1 cellular context compared by ENCODE assay signal in genomic region chr1:109282952-109283747, GRCh38.
TF ChIP-seq lines count a peak whose summit lies in the region.

Gene PSRC1, minus strand, starts transcription at chr1:109283145.

TF ChIP-seq in HepG2, 621 proteins besides CTCF, POLR2A, EP300 and RAD21 (continued from another document and continues in another):
- TF ChIP-seq, protein P1, sequence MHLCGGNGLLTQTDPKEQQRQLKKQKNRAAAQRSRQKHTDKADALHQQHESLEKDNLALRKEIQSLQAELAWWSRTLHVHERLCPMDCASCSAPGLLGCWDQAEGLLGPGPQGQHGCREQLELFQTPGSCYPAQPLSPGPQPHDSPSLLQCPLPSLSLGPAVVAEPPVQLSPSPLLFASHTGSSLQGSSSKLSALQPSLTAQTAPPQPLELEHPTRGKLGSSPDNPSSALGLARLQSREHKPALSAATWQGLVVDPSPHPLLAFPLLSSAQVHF (CRISPR knock-in tag; IDR thresholded peaks at IDR 0.05): peak; percentile 81
- TF ChIP-seq ZNF225 (CRISPR knock-in tag; IDR thresholded peaks at IDR 0.05): peak; percentile 71; the same call in 1 of the 2 replicates
- peak; percentile 45; the same call in 1 of the 2 replicates for TF ChIP-seq MEF2D (CRISPR knock-in tag; IDR thresholded peaks at IDR 0.05)
- no peak for TF ChIP-seq MYNN (CRISPR knock-in tag; IDR thresholded peaks at IDR 0.05; ENCODE audit: low read depth)
- peak; percentile 51 for TF ChIP-seq AGO2 (optimal IDR thresholded peaks at IDR 0.05; ENCODE audit: low read depth, low read length)
- TF ChIP-seq CCAR2 (optimal IDR thresholded peaks at IDR 0.05; ENCODE audit: low read depth, low read length): no peak
- TF ChIP-seq ZNF383 (CRISPR knock-in tag; IDR thresholded peaks at IDR 0.05; ENCODE audit: borderline replicate concordance): no peak
- TF ChIP-seq, protein P2, sequence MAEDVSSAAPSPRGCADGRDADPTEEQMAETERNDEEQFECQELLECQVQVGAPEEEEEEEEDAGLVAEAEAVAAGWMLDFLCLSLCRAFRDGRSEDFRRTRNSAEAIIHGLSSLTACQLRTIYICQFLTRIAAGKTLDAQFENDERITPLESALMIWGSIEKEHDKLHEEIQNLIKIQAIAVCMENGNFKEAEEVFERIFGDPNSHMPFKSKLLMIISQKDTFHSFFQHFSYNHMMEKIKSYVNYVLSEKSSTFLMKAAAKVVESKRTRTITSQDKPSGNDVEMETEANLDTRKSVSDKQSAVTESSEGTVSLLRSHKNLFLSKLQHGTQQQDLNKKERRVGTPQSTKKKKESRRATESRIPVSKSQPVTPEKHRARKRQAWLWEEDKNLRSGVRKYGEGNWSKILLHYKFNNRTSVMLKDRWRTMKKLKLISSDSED (CRISPR knock-in tag; IDR thresholded peaks at IDR 0.05): no peak
- 0 out of 2 replicates have a peak, but pooled peaks have one; percentile 42 for TF ChIP-seq ZNF605 (CRISPR knock-in tag; IDR thresholded peaks at IDR 0.05)
- no peak for TF ChIP-seq ZNF12 (CRISPR knock-in tag; IDR thresholded peaks at IDR 0.05)
- TF ChIP-seq TARDBP (CRISPR knock-in tag; IDR thresholded peaks at IDR 0.05): peak; percentile 79
- TF ChIP-seq SOX5 (CRISPR knock-in tag; IDR thresholded peaks at IDR 0.05; ENCODE audit: borderline replicate concordance): peak; percentile 29; the same call in 1 of the 2 replicates
- no peak for TF ChIP-seq TBP (CRISPR knock-in tag; IDR thresholded peaks at IDR 0.05)
- no peak for TF ChIP-seq LCORL (IDR thresholded peaks at IDR 0.05)
- TF ChIP-seq LCORL (CRISPR knock-in tag; IDR thresholded peaks at IDR 0.05): peak; percentile 39; the same call in 1 of the 2 replicates
- TF ChIP-seq KAT7 (CRISPR knock-in tag; IDR thresholded peaks at IDR 0.05; ENCODE audit: borderline replicate concordance): peak; percentile 90; the same call in 1 of the 2 replicates
- TF ChIP-seq, protein P3, sequence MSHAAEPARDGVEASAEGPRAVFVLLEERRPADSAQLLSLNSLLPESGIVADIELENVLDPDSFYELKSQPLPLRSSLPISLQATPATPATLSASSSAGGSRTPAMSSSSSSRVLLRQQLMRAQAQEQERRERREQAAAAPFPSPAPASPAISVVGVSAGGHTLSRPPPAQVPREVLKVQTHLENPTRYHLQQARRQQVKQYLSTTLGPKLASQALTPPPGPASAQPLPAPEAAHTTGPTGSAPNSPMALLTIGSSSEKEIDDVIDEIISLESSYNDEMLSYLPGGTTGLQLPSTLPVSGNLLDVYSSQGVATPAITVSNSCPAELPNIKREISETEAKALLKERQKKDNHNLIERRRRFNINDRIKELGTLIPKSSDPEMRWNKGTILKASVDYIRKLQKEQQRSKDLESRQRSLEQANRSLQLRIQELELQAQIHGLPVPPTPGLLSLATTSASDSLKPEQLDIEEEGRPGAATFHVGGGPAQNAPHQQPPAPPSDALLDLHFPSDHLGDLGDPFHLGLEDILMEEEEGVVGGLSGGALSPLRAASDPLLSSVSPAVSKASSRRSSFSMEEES (CRISPR knock-in tag; IDR thresholded peaks at IDR 0.05): peak; percentile 40; the same call in 1 of the 2 replicates
- peak; percentile 72; the same call in 1 of the 2 replicates for TF ChIP-seq HIVEP1 (CRISPR knock-in tag; IDR thresholded peaks at IDR 0.05)
- peak; percentile 75; the same call in 1 of the 2 replicates for TF ChIP-seq ZNF878 (CRISPR knock-in tag; IDR thresholded peaks at IDR 0.05)
- TF ChIP-seq SRF (IDR thresholded peaks at IDR 0.05; ENCODE audit: low read depth, low read length): no peak
- TF ChIP-seq, protein P4, sequence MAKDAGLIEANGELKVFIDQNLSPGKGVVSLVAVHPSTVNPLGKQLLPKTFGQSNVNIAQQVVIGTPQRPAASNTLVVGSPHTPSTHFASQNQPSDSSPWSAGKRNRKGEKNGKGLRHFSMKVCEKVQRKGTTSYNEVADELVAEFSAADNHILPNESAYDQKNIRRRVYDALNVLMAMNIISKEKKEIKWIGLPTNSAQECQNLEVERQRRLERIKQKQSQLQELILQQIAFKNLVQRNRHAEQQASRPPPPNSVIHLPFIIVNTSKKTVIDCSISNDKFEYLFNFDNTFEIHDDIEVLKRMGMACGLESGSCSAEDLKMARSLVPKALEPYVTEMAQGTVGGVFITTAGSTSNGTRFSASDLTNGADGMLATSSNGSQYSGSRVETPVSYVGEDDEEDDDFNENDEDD (CRISPR knock-in tag; IDR thresholded peaks at IDR 0.05; ENCODE audit: borderline replicate concordance): peak; percentile 75; the same call in 1 of the 2 replicates
- TF ChIP-seq NPAS2 (CRISPR knock-in tag; IDR thresholded peaks at IDR 0.05; ENCODE audit: borderline replicate concordance): no peak
- TF ChIP-seq ZBTB2 (CRISPR knock-in tag; IDR thresholded peaks at IDR 0.05; ENCODE audit: low read depth): peak; percentile 94
- peak; percentile 81 for TF ChIP-seq PHF8 (CRISPR knock-in tag; IDR thresholded peaks at IDR 0.05)
- no peak for TF ChIP-seq REXO4 (CRISPR knock-in tag; IDR thresholded peaks at IDR 0.05; ENCODE audit: borderline replicate concordance)
- peak; percentile 57; the same call in 1 of the 2 replicates for TF ChIP-seq AFF4 (CRISPR knock-in tag; IDR thresholded peaks at IDR 0.05)
- TF ChIP-seq NR3C1 (CRISPR knock-in tag; IDR thresholded peaks at IDR 0.05): no peak
- TF ChIP-seq ZBTB1 (CRISPR knock-in tag; IDR thresholded peaks at IDR 0.05; ENCODE audit: borderline replicate concordance): peak; percentile 57; the same call in 1 of the 2 replicates
- TF ChIP-seq ARHGAP35 (CRISPR knock-in tag; IDR thresholded peaks at IDR 0.05; ENCODE audit: borderline replicate concordance): peak; percentile 29; the same call in 1 of the 2 replicates
- peak; percentile 71 for TF ChIP-seq ZNF331 (CRISPR knock-in tag; IDR thresholded peaks at IDR 0.05)
- peak; percentile 86 for TF ChIP-seq ZMYM4 (CRISPR knock-in tag; IDR thresholded peaks at IDR 0.05)
- TF ChIP-seq ZNF580 (CRISPR knock-in tag; IDR thresholded peaks at IDR 0.05; ENCODE audit: borderline replicate concordance, low read depth): peak; percentile 87; the same call in 1 of the 2 replicates
- TF ChIP-seq ZIK1 (CRISPR knock-in tag; IDR thresholded peaks at IDR 0.05; ENCODE audit: borderline replicate concordance, low read depth): no peak
- peak; percentile 49 for TF ChIP-seq FOXO1 (CRISPR knock-in tag; IDR thresholded peaks at IDR 0.05)
- no peak for TF ChIP-seq HNRNPH1 (optimal IDR thresholded peaks at IDR 0.05; ENCODE audit: low read depth, low read length)
- TF ChIP-seq ZNF788 (CRISPR knock-in tag; IDR thresholded peaks at IDR 0.05; ENCODE audit: borderline replicate concordance): peak; percentile 86; the same call in 1 of the 2 replicates
- TF ChIP-seq MED13 (CRISPR knock-in tag; IDR thresholded peaks at IDR 0.05): 0 out of 2 replicates have a peak, but pooled peaks have one; percentile 80
- TF ChIP-seq ZNF709 (CRISPR knock-in tag; IDR thresholded peaks at IDR 0.05): no peak; the same call in 1 of the 2 replicates
- TF ChIP-seq ZGPAT (CRISPR knock-in tag; IDR thresholded peaks at IDR 0.05): peak; percentile 86
- TF ChIP-seq, protein P5, sequence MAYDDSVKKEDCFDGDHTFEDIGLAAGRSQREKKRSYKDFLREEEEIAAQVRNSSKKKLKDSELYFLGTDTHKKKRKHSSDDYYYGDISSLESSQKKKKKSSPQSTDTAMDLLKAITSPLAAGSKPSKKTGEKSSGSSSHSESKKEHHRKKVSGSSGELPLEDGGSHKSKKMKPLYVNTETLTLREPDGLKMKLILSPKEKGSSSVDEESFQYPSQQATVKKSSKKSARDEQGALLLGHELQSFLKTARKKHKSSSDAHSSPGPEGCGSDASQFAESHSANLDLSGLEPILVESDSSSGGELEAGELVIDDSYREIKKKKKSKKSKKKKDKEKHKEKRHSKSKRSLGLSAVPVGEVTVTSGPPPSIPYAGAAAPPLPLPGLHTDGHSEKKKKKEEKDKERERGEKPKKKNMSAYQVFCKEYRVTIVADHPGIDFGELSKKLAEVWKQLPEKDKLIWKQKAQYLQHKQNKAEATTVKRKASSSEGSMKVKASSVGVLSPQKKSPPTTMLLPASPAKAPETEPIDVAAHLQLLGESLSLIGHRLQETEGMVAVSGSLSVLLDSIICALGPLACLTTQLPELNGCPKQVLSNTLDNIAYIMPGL (CRISPR knock-in tag; IDR thresholded peaks at IDR 0.05; ENCODE audit: borderline replicate concordance in 1 of 2, low read depth in 1 of 2): peak; percentile 76 to 82
- no peak for TF ChIP-seq ZNF468 (CRISPR knock-in tag; IDR thresholded peaks at IDR 0.05)
- TF ChIP-seq ZNF543 (CRISPR knock-in tag; IDR thresholded peaks at IDR 0.05): 0 out of 2 replicates have a peak, but pooled peaks have one; percentile 36
- TF ChIP-seq MXI1 (IDR thresholded peaks at IDR 0.05; ENCODE audit: borderline replicate concordance, low read depth, low read length): peak; percentile 56; the same call in 1 of the 3 replicates
- TF ChIP-seq STAG1 (CRISPR knock-in tag; IDR thresholded peaks at IDR 0.05): peak; percentile 20
- TF ChIP-seq ATF7 (IDR thresholded peaks at IDR 0.05): no peak
- TF ChIP-seq ATF7 (CRISPR knock-in tag; IDR thresholded peaks at IDR 0.05): no peak
- peak; percentile 49; the same call in 1 of the 2 replicates for TF ChIP-seq NFKB2 (CRISPR knock-in tag; IDR thresholded peaks at IDR 0.05; ENCODE audit: borderline replicate concordance)
- TF ChIP-seq, protein P6, sequence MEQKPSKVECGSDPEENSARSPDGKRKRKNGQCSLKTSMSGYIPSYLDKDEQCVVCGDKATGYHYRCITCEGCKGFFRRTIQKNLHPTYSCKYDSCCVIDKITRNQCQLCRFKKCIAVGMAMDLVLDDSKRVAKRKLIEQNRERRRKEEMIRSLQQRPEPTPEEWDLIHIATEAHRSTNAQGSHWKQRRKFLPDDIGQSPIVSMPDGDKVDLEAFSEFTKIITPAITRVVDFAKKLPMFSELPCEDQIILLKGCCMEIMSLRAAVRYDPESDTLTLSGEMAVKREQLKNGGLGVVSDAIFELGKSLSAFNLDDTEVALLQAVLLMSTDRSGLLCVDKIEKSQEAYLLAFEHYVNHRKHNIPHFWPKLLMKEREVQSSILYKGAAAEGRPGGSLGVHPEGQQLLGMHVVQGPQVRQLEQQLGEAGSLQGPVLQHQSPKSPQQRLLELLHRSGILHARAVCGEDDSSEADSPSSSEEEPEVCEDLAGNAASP (CRISPR knock-in tag; IDR thresholded peaks at IDR 0.05; ENCODE audit: borderline replicate concordance): no peak
- TF ChIP-seq HOXA9 (CRISPR knock-in tag; IDR thresholded peaks at IDR 0.05; ENCODE audit: borderline replicate concordance): 0 out of 2 replicates have a peak, but pooled peaks have one; percentile 10
- no peak for TF ChIP-seq ZNF549 (CRISPR knock-in tag; IDR thresholded peaks at IDR 0.05)
- no peak; the same call in 1 of the 2 replicates for TF ChIP-seq CENPT (CRISPR knock-in tag; IDR thresholded peaks at IDR 0.05; ENCODE audit: low read depth)
- 0 out of 2 replicates have a peak, but pooled peaks have one; percentile 22 for TF ChIP-seq PPARG (CRISPR knock-in tag; conservative IDR thresholded peaks at IDR 0.05)
